2 cellular contexts compared by ENCODE assay signal in the genomic region with DNA sequence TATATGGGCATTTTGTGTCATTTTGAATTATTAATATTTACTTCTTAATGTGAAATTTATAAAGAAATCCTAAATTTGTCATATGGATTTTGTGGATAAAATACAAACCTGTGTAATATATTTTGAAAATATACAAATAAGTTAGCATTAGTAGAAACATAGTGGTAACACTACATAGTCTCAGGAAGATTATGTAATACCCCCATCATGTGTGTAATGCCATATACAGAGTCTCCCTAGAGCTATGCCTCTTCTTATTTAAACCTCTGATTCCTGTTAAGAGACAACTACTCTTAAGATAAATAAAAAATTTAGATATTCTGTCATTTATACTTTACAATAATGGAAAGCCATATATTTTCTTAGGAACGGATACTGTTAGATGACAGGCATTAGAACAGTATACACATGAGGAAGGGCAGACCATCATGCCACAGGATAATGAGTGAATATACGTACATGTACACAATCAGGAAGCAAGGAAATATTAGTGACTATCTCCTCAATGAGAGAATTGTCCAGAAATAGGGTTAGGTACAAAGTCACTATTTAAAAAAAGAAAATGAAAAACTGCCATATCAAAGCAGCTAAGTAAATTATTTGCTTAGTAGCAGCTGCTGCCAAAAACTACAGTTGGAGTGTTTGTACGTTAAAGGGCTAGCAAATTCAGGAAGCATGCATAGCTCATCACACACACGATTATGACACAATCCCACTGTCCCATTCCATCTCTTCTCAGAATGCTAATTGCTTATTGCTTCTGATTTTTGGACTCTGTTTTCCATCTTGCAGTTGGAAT.
A peak's percentile ranks its signal among the peaks of the same experiment; 100 is the strongest.
TF ChIP-seq lines count a peak whose summit lies in the region.

No MANE protein-coding gene starts in this region.

TF ChIP-seq in liver, 16 proteins besides CTCF, POLR2A, EP300 and RAD21 (continued from another document):
- TF ChIP-seq ZBTB33 (IDR thresholded peaks at IDR 0.05) (peak; percentile 22), MAX (IDR thresholded peaks at IDR 0.05) (peak; percentile 52), FOXA1 (IDR thresholded peaks at IDR 0.05) (no peak), ATF3 (IDR thresholded peaks at IDR 0.05) (no peak), NR2F2 (IDR thresholded peaks at IDR 0.05) (no peak), FOXA2 (IDR thresholded peaks at IDR 0.05) (peak; percentile 32), REST (IDR thresholded peaks at IDR 0.05) (peak; percentile 27), HNF4G (IDR thresholded peaks at IDR 0.05) (peak; percentile 24), HNF4A (conservative IDR thresholded peaks at IDR 0.05) (peak in 1 of 2 donors; percentile 65), EGR1 (IDR thresholded peaks at IDR 0.05; ENCODE audit: low read depth in 2 of 2) (no peak)
TF ChIP-seq in liver: peak in this region for 8.

TF ChIP-seq in HepG2, 621 proteins besides CTCF, POLR2A, EP300 and RAD21 (continued from another document):
- TF ChIP-seq, protein P1, sequence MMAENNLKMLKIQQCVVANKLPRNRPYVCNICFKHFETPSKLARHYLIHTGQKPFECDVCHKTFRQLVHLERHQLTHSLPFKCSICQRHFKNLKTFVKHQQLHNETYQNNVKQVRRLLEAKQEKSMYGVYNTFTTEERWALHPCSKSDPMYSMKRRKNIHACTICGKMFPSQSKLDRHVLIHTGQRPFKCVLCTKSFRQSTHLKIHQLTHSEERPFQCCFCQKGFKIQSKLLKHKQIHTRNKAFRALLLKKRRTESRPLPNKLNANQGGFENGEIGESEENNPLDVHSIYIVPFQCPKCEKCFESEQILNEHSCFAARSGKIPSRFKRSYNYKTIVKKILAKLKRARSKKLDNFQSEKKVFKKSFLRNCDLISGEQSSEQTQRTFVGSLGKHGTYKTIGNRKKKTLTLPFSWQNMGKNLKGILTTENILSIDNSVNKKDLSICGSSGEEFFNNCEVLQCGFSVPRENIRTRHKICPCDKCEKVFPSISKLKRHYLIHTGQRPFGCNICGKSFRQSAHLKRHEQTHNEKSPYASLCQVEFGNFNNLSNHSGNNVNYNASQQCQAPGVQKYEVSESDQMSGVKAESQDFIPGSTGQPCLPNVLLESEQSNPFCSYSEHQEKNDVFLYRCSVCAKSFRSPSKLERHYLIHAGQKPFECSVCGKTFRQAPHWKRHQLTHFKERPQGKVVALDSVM (CRISPR knock-in tag; IDR thresholded peaks at IDR 0.05), result no peak
- TF ChIP-seq, protein P2, sequence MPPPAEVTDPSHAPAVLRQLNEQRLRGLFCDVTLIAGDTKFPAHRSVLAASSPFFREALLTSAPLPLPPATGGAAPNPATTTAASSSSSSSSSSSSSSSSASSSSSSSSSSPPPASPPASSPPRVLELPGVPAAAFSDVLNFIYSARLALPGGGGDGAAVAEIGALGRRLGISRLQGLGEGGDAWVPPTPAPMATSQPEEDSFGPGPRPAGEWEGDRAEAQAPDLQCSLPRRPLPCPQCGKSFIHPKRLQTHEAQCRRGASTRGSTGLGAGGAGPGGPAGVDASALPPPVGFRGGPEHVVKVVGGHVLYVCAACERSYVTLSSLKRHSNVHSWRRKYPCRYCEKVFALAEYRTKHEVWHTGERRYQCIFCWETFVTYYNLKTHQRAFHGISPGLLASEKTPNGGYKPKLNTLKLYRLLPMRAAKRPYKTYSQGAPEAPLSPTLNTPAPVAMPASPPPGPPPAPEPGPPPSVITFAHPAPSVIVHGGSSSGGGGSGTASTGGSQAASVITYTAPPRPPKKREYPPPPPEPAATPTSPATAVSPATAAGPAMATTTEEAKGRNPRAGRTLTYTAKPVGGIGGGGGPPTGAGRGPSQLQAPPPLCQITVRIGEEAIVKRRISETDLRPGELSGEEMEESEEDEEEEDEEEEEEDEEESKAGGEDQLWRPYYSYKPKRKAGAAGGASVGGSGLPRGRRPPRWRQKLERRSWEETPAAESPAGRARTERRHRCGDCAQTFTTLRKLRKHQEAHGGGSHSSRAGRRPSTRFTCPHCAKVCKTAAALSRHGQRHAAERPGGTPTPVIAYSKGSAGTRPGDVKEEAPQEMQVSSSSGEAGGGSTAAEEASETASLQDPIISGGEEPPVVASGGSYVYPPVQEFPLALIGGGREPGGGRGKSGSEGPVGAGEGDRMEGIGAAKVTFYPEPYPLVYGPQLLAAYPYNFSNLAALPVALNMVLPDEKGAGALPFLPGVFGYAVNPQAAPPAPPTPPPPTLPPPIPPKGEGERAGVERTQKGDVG (CRISPR knock-in tag; IDR thresholded peaks at IDR 0.05; ENCODE audit: borderline replicate concordance), result no peak
- TF ChIP-seq KDM5B (CRISPR knock-in tag; IDR thresholded peaks at IDR 0.05; ENCODE audit: borderline replicate concordance) (no peak), BHLHE40 (IDR thresholded peaks at IDR 0.05; ENCODE audit: low read length) (no peak), ZNF784 (CRISPR knock-in tag; IDR thresholded peaks at IDR 0.05; ENCODE audit: borderline replicate concordance) (no peak)
- TF ChIP-seq, protein P3, sequence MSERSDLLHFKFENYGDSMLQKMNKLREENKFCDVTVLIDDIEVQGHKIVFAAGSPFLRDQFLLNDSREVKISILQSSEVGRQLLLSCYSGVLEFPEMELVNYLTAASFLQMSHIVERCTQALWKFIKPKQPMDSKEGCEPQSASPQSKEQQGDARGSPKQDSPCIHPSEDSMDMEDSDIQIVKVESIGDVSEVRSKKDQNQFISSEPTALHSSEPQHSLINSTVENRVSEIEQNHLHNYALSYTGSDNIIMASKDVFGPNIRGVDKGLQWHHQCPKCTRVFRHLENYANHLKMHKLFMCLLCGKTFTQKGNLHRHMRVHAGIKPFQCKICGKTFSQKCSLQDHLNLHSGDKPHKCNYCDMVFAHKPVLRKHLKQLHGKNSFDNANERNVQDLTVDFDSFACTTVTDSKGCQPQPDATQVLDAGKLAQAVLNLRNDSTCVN (CRISPR knock-in tag; IDR thresholded peaks at IDR 0.05; ENCODE audit: borderline replicate concordance), result no peak
